22 cellular contexts compared by ENCODE assay signal in genomic region chr3:159001711-159002110, GRCh38.
DNase-seq lines count a peak whose midpoint lies in the region; ATAC-seq and TF ChIP-seq lines count a peak whose summit lies in the region.
"Had no signal": no experiment of that assay in that cellular context is flagged by ENCODE, and none has a peak within 500 bp of the region (broad histone marks: within the 10 kb centered on the region; RNA-seq: fewer than 3 reads in every experiment).

No MANE protein-coding gene starts in this region.

- H2AFZ ChIP-seq in PC-3 (ENCODE audit: low read length) (no peak overlapping the region), H9 (ENCODE audit: low read length) (no peak overlapping the region)
- H2AFZ ChIP-seq: GM23338 had no signal

- no peak overlapping the region for H3K27ac Mint-ChIP-seq in H9
- H3K27ac Mint-ChIP-seq: CD4-positive, CD25-positive, alpha-beta regulatory T cell; GM23338 had no signal

- H3K56ac ChIP-seq in H9 (ENCODE audit: insufficient read length, low read depth, low read length) = no peak overlapping the region

- TF ChIP-seq CTCF in PC-3 (conservative IDR thresholded peaks at IDR 0.05; ENCODE audit: low read depth, low read length) (no peak), H9 (conservative IDR thresholded peaks at IDR 0.05) (no peak)

- H3K9me3 Mint-ChIP-seq in H9 = no peaks in the 10 kb centered on the region
- H3K9me3 Mint-ChIP-seq: CD4-positive, CD25-positive, alpha-beta regulatory T cell; GM23338 had no signal

- H3K27ac ChIP-seq in PC-3 (ENCODE audit: low read length) = no peak overlapping the region
- no peak overlapping the region for H3K27ac ChIP-seq in epithelial cell of prostate
- no peak overlapping the region for H3K27ac ChIP-seq in H9 (ENCODE audit: insufficient read length, low read depth, low read length)
- H3K27ac ChIP-seq: 22Rv1, BLaER1 had no signal

- DNase-seq in DMS53 (lab: John Stamatoyannopoulos, UW) (peak; percentile 1), DMS53 treated with DMSO at 0.1 percent for 48 hours (lab: John Stamatoyannopoulos, UW; ENCODE audit: unreplicated experiment) (no peak), PC-3 (peak; percentile 24), epithelial cell of prostate (ENCODE audit: low read depth, low spot score) (peak; percentile 22), H9 (no peak)
- DNase-seq in activated CD4-positive, alpha-beta T cell treated with anti-CD3 and anti-CD28 coated beads for 48 hours = no peak
- DNase-seq: CD4-positive, CD25-positive, alpha-beta regulatory T cell; DMS153; HCEC 1CT; IMR-90; KG1; NCI-H1105; NCI-H146; NCI-H1930; NCI-H2107; NCI-H524; NCI-H748 treated with DMSO at 0.1 percent for 48 hours; SHP77 had no signal

- H3K4ac ChIP-seq in H9 (ENCODE audit: low read depth, low read length) = no peak overlapping the region

- no peak overlapping the region for H4K91ac ChIP-seq in H9 (ENCODE audit: insufficient read length, low read depth, low read length)

- no peaks in the 10 kb centered on the region for H3K4me1 ChIP-seq in PC-3 (ENCODE audit: insufficient read depth, low read length)
- no peaks in the 10 kb centered on the region for H3K4me1 ChIP-seq in H9 (ENCODE audit: insufficient read depth, low read length)
- H3K4me1 ChIP-seq: BLaER1 had no signal

- POLR2A ChIA-PET in PC-3 (lab: Charles Lee; ENCODE audit: unreplicated experiment) = no interaction called here

- peaks cover 3% of the 10 kb centered on the region for H3F3A ChIP-seq in PC-3 (ENCODE audit: low read length, unreplicated experiment)

- no peaks in the 10 kb centered on the region for H3K9me3 ChIP-seq in PC-3 (ENCODE audit: low read length)
- H3K9me3 ChIP-seq in H9 (ENCODE audit: control insufficient read depth, low read depth, low read length) = no peaks in the 10 kb centered on the region
- H3K9me3 ChIP-seq: BLaER1 had no signal

- no peak overlapping the region for H2BK15ac ChIP-seq in H9 (ENCODE audit: low read depth, low read length)

- no peaks in the 10 kb centered on the region for H3K36me3 ChIP-seq in PC-3 (ENCODE audit: low read depth, low read length)
- H3K36me3 ChIP-seq: BLaER1 had no signal

- no peak overlapping the region for H2AK5ac ChIP-seq in H9 (ENCODE audit: insufficient read length, low read length)

- H3K27me3 Mint-ChIP-seq in H9 (ENCODE audit: low read depth) = no peaks in the 10 kb centered on the region
- H3K27me3 Mint-ChIP-seq: CD4-positive, CD25-positive, alpha-beta regulatory T cell had no signal

- H3K4me3 ChIP-seq in PC-3 (ENCODE audit: low read length) = no peak overlapping the region
- H3K4me3 ChIP-seq: BLaER1, GM23338 had no signal

- no peak overlapping the region for H2BK120ac ChIP-seq in H9 (ENCODE audit: low read depth, low read length, poor library complexity, severe bottlenecking)

- H3T11ph ChIP-seq in H9 (ENCODE audit: low read length) = no peak overlapping the region

- peaks cover 4 to 5% of the 10 kb centered on the region in 2 experiments; a peak in 2 of 4 replicates for H3K4me1 Mint-ChIP-seq in H9
- H3K4me1 Mint-ChIP-seq: CD4-positive, CD25-positive, alpha-beta regulatory T cell had no signal

- no peak overlapping the region for H3K23ac ChIP-seq in H9 (ENCODE audit: insufficient read length, low read depth, low read length)

- H2BK20ac ChIP-seq in H9 (ENCODE audit: low read depth, low read length, poor library complexity, severe bottlenecking) = no peak overlapping the region

- no CpG with 5 or more reads among the region's 1 CpG for WGBS in H9 (ENCODE audit: extremely low coverage, insufficient read length, low lambda C conversion rate)

- H2BK5ac ChIP-seq in H9 (ENCODE audit: insufficient read length, low read length) = no peak overlapping the region

- H3K9me2 ChIP-seq in PC-3 (replicated peaks; ENCODE audit: low read length) = no peaks in the 10 kb centered on the region

- no TSS peak for BruUV-seq in PC-3 (replicated peaks; lab: Mats Ljungman, UMichigan)

- H3K18ac ChIP-seq in H9 (ENCODE audit: insufficient read length, low read depth, low read length) = no peak overlapping the region

- H4K20me1 ChIP-seq in PC-3 (ENCODE audit: low read length) (0 out of 2 replicates have a peak, but pooled peaks cover 4% of the 10 kb centered on the region), H9 (ENCODE audit: control insufficient read depth, insufficient read depth, insufficient read length) (no peaks in the 10 kb centered on the region)
- H4K20me1 ChIP-seq: BLaER1 had no signal

- no peaks in the 10 kb centered on the region for H3K23me2 ChIP-seq in H9 (ENCODE audit: insufficient read length, low read depth, low read length, poor library complexity, severe bottlenecking)

- H3K79me1 ChIP-seq in H9 (ENCODE audit: insufficient read depth, low read depth, low read length, poor library complexity, severe bottlenecking) = no peaks in the 10 kb centered on the region

- no peak overlapping the region for H4K5ac ChIP-seq in H9 (ENCODE audit: insufficient read length, low read depth, low read length)

- no peak overlapping the region for H3K4me3 Mint-ChIP-seq in H9
- H3K4me3 Mint-ChIP-seq: CD4-positive, CD25-positive, alpha-beta regulatory T cell; GM23338 had no signal

- no peak overlapping the region for H4K8ac ChIP-seq in H9 (replicated peaks; ENCODE audit: insufficient read length, low read depth, low read length)

- intact Hi-C loops in PC-3 (cut with micrococcal nuclease) = no loop called here

- H3K27me3 ChIP-seq in PC-3 (ENCODE audit: low read length) (no peaks in the 10 kb centered on the region), H9 (ENCODE audit: insufficient read depth, low read length) (no peaks in the 10 kb centered on the region)
- H3K27me3 ChIP-seq: BLaER1 had no signal

- H3K79me2 ChIP-seq in PC-3 (ENCODE audit: low read length) = peaks cover 39% of the 10 kb centered on the region
- no peaks in the 10 kb centered on the region for H3K79me2 ChIP-seq in H9 (ENCODE audit: insufficient read depth, low read length)

- H3K9ac ChIP-seq in PC-3 (ENCODE audit: low read length) (no peak overlapping the region), H9 (ENCODE audit: extremely low read depth, insufficient read length, low read length) (no peak overlapping the region)
- H3K9ac ChIP-seq: BLaER1 had no signal

- H3K36me3 Mint-ChIP-seq in H9 (ENCODE audit: insufficient read depth in 1 of 3, low read depth in 3 of 3) = no peaks in the 10 kb centered on the region
- H3K36me3 Mint-ChIP-seq: CD4-positive, CD25-positive, alpha-beta regulatory T cell had no signal

- no peak overlapping the region for H2BK12ac ChIP-seq in H9 (ENCODE audit: insufficient read length, low read depth, low read length)

- ATAC-seq in PC-3 (no peak), HG03045 (IDR thresholded peaks at IDR 0.05; ENCODE audit: unreplicated experiment) (no peak)
- ATAC-seq: GM23338 had no signal

- H3K14ac ChIP-seq in H9 (ENCODE audit: insufficient read depth, low read length) = no peak overlapping the region

- no peak overlapping the region for H3K4me2 ChIP-seq in PC-3 (ENCODE audit: low read length)
- H3K4me2 ChIP-seq in H9 (ENCODE audit: insufficient read depth, insufficient read length, low read length) = no peak overlapping the region
- H3K4me2 ChIP-seq: BLaER1, GM23338 had no signal

- CTCF ChIA-PET in PC-3 (lab: Charles Lee) = interaction anchor here (0.7 kb wide), 1 partner anchor 144 kb away, joined by 3 read pairs; no protein-coding TSS in a partner anchor

Comparison
In these comparisons a context has a peak if more than half of its experiments do, and no peak if none do; other contexts are left out.
1. DNase-seq: peak in DMS53 (single experiment), PC-3 (single experiment) and epithelial cell of prostate (single experiment); none in DMS53 treated with DMSO at 0.1 percent for 48 hours (single experiment), activated CD4-positive, alpha-beta T cell treated with anti-CD3 and anti-CD28 coated beads for 48 hours (single experiment) and H9 (single experiment).